ENCODE assay signal across 8 cellular contexts in the genomic region with DNA sequence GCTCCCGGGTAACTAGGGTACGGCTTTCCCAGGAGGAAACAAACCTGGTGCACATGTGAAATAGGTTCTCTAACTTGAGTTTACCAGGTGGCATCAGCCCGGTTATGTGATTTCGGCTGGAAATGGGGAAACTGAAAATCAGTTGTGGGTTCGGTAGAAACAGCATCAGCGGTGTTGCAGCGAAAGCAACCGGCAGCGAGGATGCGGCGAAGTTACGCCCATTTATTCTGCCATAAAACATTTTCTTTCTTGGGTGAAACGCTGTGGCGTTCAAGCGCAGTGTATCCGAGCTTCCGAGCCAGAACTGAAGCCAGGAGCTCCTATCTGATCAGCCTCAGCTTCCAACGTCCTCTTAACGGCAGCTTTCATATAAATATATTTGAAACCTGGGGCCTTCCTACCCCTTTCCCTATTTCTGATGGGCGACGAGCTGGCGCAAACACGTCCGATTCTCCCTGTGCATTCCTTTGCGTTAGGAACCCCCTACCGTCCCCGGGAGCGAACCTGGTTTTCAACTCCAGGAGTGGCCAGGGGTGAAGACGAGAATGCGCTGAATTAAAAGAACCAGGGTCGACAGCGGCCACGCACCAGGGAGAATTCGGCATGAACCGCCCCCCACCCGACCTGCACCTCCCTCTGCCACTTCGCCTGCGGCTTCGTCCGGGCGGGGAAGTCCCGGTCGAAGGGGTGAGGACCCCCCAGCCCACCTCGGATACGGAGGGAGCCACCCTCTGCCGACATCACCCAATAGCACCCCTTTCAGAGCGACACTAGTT. TPM values are rescaled to one million over a fixed set of nuclear protein-coding genes. Genes with fewer than 3 reads are reported as not detected.
DNase-seq lines count a peak whose midpoint lies in the region; ATAC-seq and TF ChIP-seq lines count a peak whose summit lies in the region.

No MANE protein-coding gene starts in this region.

- H3K4me1 ChIP-seq in lower lobe of right lung (peaks cover 30% of the 10 kb centered on the region), subcutaneous abdominal adipose tissue (ENCODE audit: control insufficient read depth in 5 of 5, insufficient read depth in 5 of 5, low read length in 5 of 5) (peaks cover 3 to 28% (median 28%) of the 10 kb centered on the region in 5 donors)

- no peak for ATAC-seq in lower lobe of right lung
- ATAC-seq in HG02571 (IDR thresholded peaks at IDR 0.05; ENCODE audit: unreplicated experiment), result no peak

- intact Hi-C loops in lower lobe of right lung (cut with DNase I), result no loop called here

- H3K36me3 ChIP-seq in SU-DHL-6 (ENCODE audit: low read length) (no peaks in the 10 kb centered on the region), lower lobe of right lung (no peaks in the 10 kb centered on the region), subcutaneous abdominal adipose tissue (ENCODE audit: control insufficient read depth in 5 of 5, insufficient read depth in 5 of 5, low read length in 5 of 5) (no peaks in the 10 kb centered on the region)

- no peaks in the 10 kb centered on the region for H3K9me3 ChIP-seq in SU-DHL-6 (ENCODE audit: insufficient read depth, low read length)
- H3K9me3 ChIP-seq in lower lobe of right lung, result no peaks in the 10 kb centered on the region
- H3K9me3 ChIP-seq in subcutaneous abdominal adipose tissue (ENCODE audit: control insufficient read depth in 5 of 5, low read length in 5 of 5), result no peaks in the 10 kb centered on the region

- H3K27ac ChIP-seq in SU-DHL-6 (ENCODE audit: low read depth, low read length) (no peak overlapping the region), caudate nucleus (ENCODE audit: low read depth, low read length) (peak overlapping the region; percentile 30), lower lobe of right lung (no peak overlapping the region), subcutaneous abdominal adipose tissue (ENCODE audit: low read depth, low read length) (no peak overlapping the region)

- H2AFZ ChIP-seq in SU-DHL-6 (ENCODE audit: low read depth, low read length, severe bottlenecking), result no peak overlapping the region

- H3K79me2 ChIP-seq in SU-DHL-6 (ENCODE audit: insufficient read depth, low read length), result peaks cover 7% of the 10 kb centered on the region; the same call in 1 of the 2 replicates

- DNase-seq in NCI-H1105 treated with DMSO at 0.1 percent for 48 hours (lab: John Stamatoyannopoulos, UW) (peak; percentile 23), NCI-H1105 (lab: John Stamatoyannopoulos, UW) (no peak), caudate nucleus (lab: John Stamatoyannopoulos, UW) (peak in 23 of 61 donors; percentile 3 to 55 (median 24)), lower lobe of right lung (no peak), iPS-NIHi7 (ENCODE audit: extremely low spot score) (no peak)

- peaks cover 6% of the 10 kb centered on the region; the same call in 1 of the 2 replicates for H4K20me1 ChIP-seq in SU-DHL-6 (ENCODE audit: low read depth, low read length)

- H3K27me3 ChIP-seq in SU-DHL-6 (ENCODE audit: low read length) (no peaks in the 10 kb centered on the region), lower lobe of right lung (ENCODE audit: low read depth) (peaks cover 53% of the 10 kb centered on the region), subcutaneous abdominal adipose tissue (ENCODE audit: control insufficient read depth in 5 of 5, insufficient read depth in 4 of 5, low read length in 5 of 5) (peaks cover 7 to 18% (median 11%) of the 10 kb centered on the region in 5 donors)

- 0 out of 2 replicates have a peak, but pooled peaks cover 3% of the 10 kb centered on the region for H3F3A ChIP-seq in SU-DHL-6 (ENCODE audit: insufficient read depth)

- peak overlapping the region; percentile 91 for H3K4me2 ChIP-seq in SU-DHL-6 (ENCODE audit: low read depth, low read length, poor library complexity, severe bottlenecking)

- no peaks in the 10 kb centered on the region for H3K9me2 ChIP-seq in SU-DHL-6 (replicated peaks; ENCODE audit: insufficient read depth, low read length)

- H3K9ac ChIP-seq in SU-DHL-6 (ENCODE audit: low read length) (peak overlapping the region; percentile 66), subcutaneous abdominal adipose tissue (ENCODE audit: low read length in 5 of 5) (peak overlapping the region; percentile 26 to 76 (median 62))

- TF ChIP-seq CTCF in SU-DHL-6 (IDR thresholded peaks at IDR 0.05; ENCODE audit: insufficient read depth, low read length, poor library complexity, severe bottlenecking) (no peak), lower lobe of right lung (IDR thresholded peaks at IDR 0.05) (no peak)

- peak overlapping the region; percentile 90 for H3K4me3 ChIP-seq in SU-DHL-6 (ENCODE audit: insufficient read depth, low read length, poor library complexity, severe bottlenecking)
- peak overlapping the region; percentile 83 for H3K4me3 ChIP-seq in lower lobe of right lung
- H3K4me3 ChIP-seq in subcutaneous abdominal adipose tissue (ENCODE audit: low read depth in 1 of 5, low read length in 5 of 5), result peak overlapping the region; percentile 85 to 94 (median 89)

RNA-seq across cellular contexts. Expression of a gene that starts 1.6 kb away (rescaled TPM):
- total RNA-seq in lower lobe of right lung, result 0.59 TPM

RNA-seq across cellular contexts. Expression of a gene that starts 34.0 kb away (rescaled TPM):
- 19.5 TPM for total RNA-seq in lower lobe of right lung
